ENCODE assay signal across 22 cellular contexts in the genomic region with DNA sequence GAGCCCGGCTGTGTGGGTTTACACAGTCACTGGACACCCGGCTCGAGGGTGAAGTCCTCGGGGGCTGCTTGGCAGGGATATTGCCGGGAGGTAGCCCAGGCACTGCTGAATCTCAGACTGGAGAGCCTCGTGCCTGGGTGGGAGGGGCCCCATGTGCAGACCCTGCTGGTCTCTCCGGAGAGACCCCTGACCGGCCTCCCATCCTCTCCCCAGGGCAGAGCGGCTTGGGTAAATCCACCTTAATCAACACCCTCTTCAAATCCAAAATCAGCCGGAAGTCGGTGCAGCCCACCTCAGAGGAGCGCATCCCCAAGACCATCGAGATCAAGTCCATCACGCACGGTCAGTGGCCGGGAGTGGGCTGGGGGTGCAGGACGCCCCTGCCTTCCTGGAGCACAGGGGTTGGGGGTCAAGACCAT.
"Had no signal": no experiment of that assay in that cellular context is flagged by ENCODE, and none has a peak within 500 bp of the region (broad histone marks: within the 10 kb centered on the region; RNA-seq: fewer than 3 reads in every experiment).

No MANE protein-coding gene starts in this region.

- H3K36me3 ChIP-seq: ovary had no signal

- H3K9me3 ChIP-seq: ovary, prostate gland, spleen, upper lobe of left lung had no signal

- H3K4me3 ChIP-seq: hepatocyte, ovary, prostate gland, spleen, upper lobe of left lung had no signal

- H3K27me3 ChIP-seq: hepatocyte, ovary, spleen, upper lobe of left lung had no signal

- DNase-seq: activated B cell treated with CpG ODN at 0.5 μM for 24 hours; activated CD4-positive, alpha-beta T cell treated with anti-CD3 and anti-CD28 coated beads for 4 hours; activated CD4-positive, alpha-beta T cell treated with anti-CD3 and anti-CD28 coated beads, Interleukin-2, amount 50 U/mL, for 48 hours; activated CD8-positive, alpha-beta memory T cell treated with anti-CD3 and anti-CD28 coated beads, Interleukin-2, amount 50 U/mL, for 48 hours; activated naive CD4-positive, alpha-beta T cell treated with Interleukin-2 at 50 U/mL for 16 hours; activated naive CD8-positive, alpha-beta T cell treated with anti-CD3 and anti-CD28 coated beads, Interleukin-2, amount 10 ng/mL, durations not matched to agents 7 days and 5 days; activated T-cell treated with anti-CD3 and anti-CD28 coated beads, Interleukin-2, amount 50 U/mL, for 4 hours; amygdala; erythroblast; foreskin fibroblast; immature natural killer cell; mesenchymal stem cell; stimulated activated CD4-positive, alpha-beta T cell treated with anti-CD3 and anti-CD28 coated beads, Interleukin-4, amount 100 ng/mL, for 1 hour; stimulated activated naive CD8-positive, alpha-beta T cell treated with anti-CD3 and anti-CD28 coated beads, Interleukin-15, Interleukin-2, amounts not matched to agents 100 U/mL and 50 U/mL, for 24 hours had no signal

- H3K4me2 ChIP-seq: hepatocyte had no signal

- FAIRE-seq: endometrium had no signal

- H3K27ac ChIP-seq: hepatocyte, ovary, prostate gland, upper lobe of left lung had no signal

- H3K9me3 Mint-ChIP-seq: activated B cell treated with CpG ODN at 0.5 μM for 24 hours; activated naive CD8-positive, alpha-beta T cell treated with anti-CD3 and anti-CD28 coated beads, Interleukin-2, amount 10 ng/mL, durations not matched to agents 7 days and 5 days; activated T-cell treated with anti-CD3 and anti-CD28 coated beads, Interleukin-2, amount 50 U/mL, for 4 hours; activated T-helper 2 cell treated with anti-CD3 and anti-CD28 coated beads, Interferon-gamma antibody, Interleukin-2, Interleukin-4, amounts not matched to agents 10 μg/mL and 5 μg/mL and 100 μg/mL, durations not matched to agents 14 hours and 24 hours and 36 hours; immature natural killer cell; T-helper 1 cell treated with Interleukin-12 subunit alpha and Interleukin-12 subunit beta and Interleukin-4 antibody, amounts not matched to agents 30 μg/mL and 1 μg/mL, for 36 hours had no signal

- H2AFZ ChIP-seq: hepatocyte had no signal

- ATAC-seq: activated T-cell treated with anti-CD3 and anti-CD28 coated beads, Interleukin-2, amount 50 U/mL, for 4 hours; stimulated activated naive CD8-positive, alpha-beta T cell treated with anti-CD3 and anti-CD28 coated beads, Interleukin-15, Interleukin-2, amounts not matched to agents 100 U/mL and 50 U/mL, for 24 hours had no signal
